ENCODE assay signal across 1 cellular context in genomic region chr2:207044963-207045362, GRCh38.
TF ChIP-seq lines count a peak whose summit lies in the region.

No MANE protein-coding gene starts in this region.

TF ChIP-seq in SK-N-SH treated with all-trans-retinoic acid at 6 μM for 48 hours, 23 proteins besides CTCF, POLR2A, EP300 and RAD21 (continued from another document):
- TF ChIP-seq PATZ1 (CRISPR knock-in tag; IDR thresholded peaks at IDR 0.05; ENCODE audit: borderline replicate concordance) (no peak), POU6F1 (CRISPR knock-in tag; IDR thresholded peaks at IDR 0.05; ENCODE audit: borderline replicate concordance, low read depth) (no peak), ZNF70 (CRISPR knock-in tag; IDR thresholded peaks at IDR 0.05) (no peak), ZFP30 (CRISPR knock-in tag; IDR thresholded peaks at IDR 0.05) (no peak), SNAI2 (CRISPR knock-in tag; IDR thresholded peaks at IDR 0.05) (no peak), ZNF565 (CRISPR knock-in tag; conservative IDR thresholded peaks at IDR 0.05; ENCODE audit: low read depth) (no peak), CSDC2 (CRISPR knock-in tag; IDR thresholded peaks at IDR 0.05) (no peak)
TF ChIP-seq in SK-N-SH treated with all-trans-retinoic acid at 6 μM for 48 hours: peak in this region for 0.
